Comparison of ENCODE assay signal across 13 cellular contexts in the genomic region with DNA sequence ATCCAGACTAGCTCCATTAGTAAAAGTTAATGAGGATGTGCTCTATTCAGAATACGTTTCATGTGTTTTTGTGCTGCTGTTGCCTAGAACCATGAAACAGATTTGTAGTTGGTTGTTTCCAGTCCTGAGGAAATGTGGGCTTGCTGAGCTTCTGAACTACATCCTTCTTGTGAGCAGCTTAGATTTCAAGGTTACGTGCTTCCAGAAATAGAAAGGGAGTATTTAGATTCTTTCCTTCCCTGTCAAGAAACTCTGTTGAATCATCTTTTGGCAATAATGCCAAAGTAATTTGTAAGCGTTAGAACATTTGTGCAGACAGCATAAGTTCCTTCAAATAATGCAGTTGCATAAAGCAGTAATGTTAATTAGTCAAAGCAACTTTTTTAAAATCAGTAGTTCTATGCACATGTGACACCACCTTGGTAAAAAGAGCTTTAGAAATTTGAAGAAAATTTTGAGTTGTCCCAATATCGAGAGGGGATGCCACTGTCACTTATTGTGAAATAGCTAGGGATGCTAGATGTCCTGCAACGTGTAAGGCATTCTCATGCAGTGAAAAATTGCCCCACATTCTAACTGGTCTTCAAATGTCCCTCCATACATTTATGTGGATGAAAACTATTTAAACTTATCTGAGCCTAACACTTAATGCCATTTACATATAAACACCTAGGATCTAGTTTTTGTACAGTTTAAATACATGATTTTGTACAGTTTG.
DNase-seq lines count a peak whose midpoint lies in the region; ATAC-seq, FAIRE-seq and TF ChIP-seq lines count a peak whose summit lies in the region.
"Had no signal": no experiment of that assay in that cellular context is flagged by ENCODE, and none has a peak within 500 bp of the region (broad histone marks: within the 10 kb centered on the region; RNA-seq: fewer than 3 reads in every experiment).

No MANE protein-coding gene starts in this region.

- no peaks in the 10 kb centered on the region for H3K9me3 Mint-ChIP-seq in activated CD4-positive, alpha-beta T cell treated with anti-CD3 and anti-CD28 coated beads for 36 hours (ENCODE audit: low read depth)
- no peaks in the 10 kb centered on the region for H3K9me3 Mint-ChIP-seq in activated CD8-positive, alpha-beta T cell treated with anti-CD3 and anti-CD28 coated beads, Interleukin-2, amount 10 ng/mL, durations not matched to agents 7 days and 5 days (ENCODE audit: insufficient read depth)

- CTCF ChIA-PET in activated CD4-positive, alpha-beta T cell treated with anti-CD3 and anti-CD28 coated beads for 36 hours (lab: Charles Lee), result interaction anchor here (0.6 to 2.0 kb wide), 10 partner anchors 9 to 136 kb away, joined by 3 to 8 read pairs (median 4); no protein-coding TSS in a partner anchor
- CTCF ChIA-PET in activated CD8-positive, alpha-beta T cell treated with anti-CD3 and anti-CD28 coated beads, Interleukin-2, amount 10 ng/mL, durations not matched to agents 7 days and 5 days (lab: Charles Lee), result interaction anchor here (1.0 to 3.9 kb wide), 5 partner anchors 9 to 214 kb away, joined by 3 to 14 read pairs (median 4); no protein-coding TSS in a partner anchor

- intact Hi-C loops in pancreas (cut with DNase I), result no loop called here
- intact Hi-C loops in activated CD4-positive, alpha-beta T cell treated with anti-CD3 and anti-CD28 coated beads for 36 hours (cut with DNase I, micrococcal nuclease), result no loop called here

- TF ChIP-seq CTCF in pancreas (IDR thresholded peaks at IDR 0.05), result no peak

- POLR2A ChIA-PET in activated CD4-positive, alpha-beta T cell treated with anti-CD3 and anti-CD28 coated beads for 36 hours (lab: Charles Lee), result no interaction called here
- POLR2A ChIA-PET in activated CD8-positive, alpha-beta T cell treated with anti-CD3 and anti-CD28 coated beads, Interleukin-2, amount 10 ng/mL, durations not matched to agents 7 days and 5 days (lab: Charles Lee), result no interaction called here

- no peaks in the 10 kb centered on the region for H3K27me3 ChIP-seq in pancreas
- H3K27me3 ChIP-seq: colonic mucosa, neutrophil had no signal

- no peaks in the 10 kb centered on the region for H3K9me3 ChIP-seq in pancreas
- H3K9me3 ChIP-seq: colonic mucosa, neutrophil had no signal

- no peak overlapping the region for H3K27ac ChIP-seq in pancreas
- H3K27ac ChIP-seq: colonic mucosa, neutrophil had no signal

- FAIRE-seq in pancreas (lab: Jason Lieb, UNC), result peak; percentile 84

- H3K27me3 Mint-ChIP-seq in activated CD4-positive, alpha-beta T cell treated with anti-CD3 and anti-CD28 coated beads for 36 hours, result no peaks in the 10 kb centered on the region
- no peaks in the 10 kb centered on the region for H3K27me3 Mint-ChIP-seq in activated CD8-positive, alpha-beta T cell treated with anti-CD3 and anti-CD28 coated beads, Interleukin-2, amount 10 ng/mL, durations not matched to agents 7 days and 5 days (ENCODE audit: low read depth)

- DNase-seq in AG20443 (ENCODE audit: low spot score) (peak; percentile 78), RPMI7951 (ENCODE audit: low read depth) (peak; percentile 91), fibroblast of the conjunctiva (ENCODE audit: low read depth) (peak; percentile 79), pancreas (no peak)
- no peak for DNase-seq in activated CD4-positive, alpha-beta T cell treated with anti-CD3 and anti-CD28 coated beads for 36 hours
- DNase-seq in activated CD8-positive, alpha-beta T cell treated with anti-CD3 and anti-CD28 coated beads, Interleukin-2, amount 10 ng/mL, durations not matched to agents 7 days and 5 days, result no peak
- DNase-seq: activated T-cell treated with anti-CD3 and anti-CD28 coated beads, Interleukin-2, amount 50 U/mL, for 48 hours; colonic mucosa; NCI-H2107; trophoblast cell had no signal

- H3K4me3 Mint-ChIP-seq in activated CD4-positive, alpha-beta T cell treated with anti-CD3 and anti-CD28 coated beads for 36 hours, result no peak overlapping the region
- no peak overlapping the region for H3K4me3 Mint-ChIP-seq in activated CD8-positive, alpha-beta T cell treated with anti-CD3 and anti-CD28 coated beads, Interleukin-2, amount 10 ng/mL, durations not matched to agents 7 days and 5 days

- no peak overlapping the region for H3K27ac Mint-ChIP-seq in activated CD4-positive, alpha-beta T cell treated with anti-CD3 and anti-CD28 coated beads for 36 hours
- H3K27ac Mint-ChIP-seq in activated CD8-positive, alpha-beta T cell treated with anti-CD3 and anti-CD28 coated beads, Interleukin-2, amount 10 ng/mL, durations not matched to agents 7 days and 5 days, result no peak overlapping the region

- no peaks in the 10 kb centered on the region for H3K36me3 ChIP-seq in pancreas
- H3K36me3 ChIP-seq: colonic mucosa, neutrophil had no signal

- peaks cover 68% of the 10 kb centered on the region for H3K4me1 Mint-ChIP-seq in activated CD4-positive, alpha-beta T cell treated with anti-CD3 and anti-CD28 coated beads for 36 hours
- peaks cover 34% of the 10 kb centered on the region for H3K4me1 Mint-ChIP-seq in activated CD8-positive, alpha-beta T cell treated with anti-CD3 and anti-CD28 coated beads, Interleukin-2, amount 10 ng/mL, durations not matched to agents 7 days and 5 days (ENCODE audit: low read depth)

- H3K4me3 ChIP-seq in pancreas, result no peak overlapping the region
- H3K4me3 ChIP-seq: colonic mucosa had no signal

- H3K36me3 Mint-ChIP-seq in activated CD4-positive, alpha-beta T cell treated with anti-CD3 and anti-CD28 coated beads for 36 hours (ENCODE audit: low read depth), result no peaks in the 10 kb centered on the region
- no peaks in the 10 kb centered on the region for H3K36me3 Mint-ChIP-seq in activated CD8-positive, alpha-beta T cell treated with anti-CD3 and anti-CD28 coated beads, Interleukin-2, amount 10 ng/mL, durations not matched to agents 7 days and 5 days (ENCODE audit: low read depth)

- ATAC-seq in pancreas (no peak), GM18873 (IDR thresholded peaks at IDR 0.05; ENCODE audit: low FRiP score, unreplicated experiment) (no peak)
- no peak for ATAC-seq in activated CD4-positive, alpha-beta T cell treated with anti-CD3 and anti-CD28 coated beads for 36 hours
- no peak for ATAC-seq in activated CD8-positive, alpha-beta T cell treated with anti-CD3 and anti-CD28 coated beads, Interleukin-2, amount 10 ng/mL, durations not matched to agents 7 days and 5 days
- no peak for ATAC-seq in activated CD4-positive, CD25-positive, alpha-beta regulatory T cell treated with anti-CD3 and anti-CD28 coated beads, Interleukin-2, amount 50 U/mL, for 24 hours

- WGBS in pancreas, 2 donors, result 76 to 85% methylated on average over 5 of the region's 5 CpGs

- H3K4me1 ChIP-seq in pancreas, result peaks cover 0 to 4% (median 0%) of the 10 kb centered on the region in 3 donors
- H3K4me1 ChIP-seq: colonic mucosa had no signal

Comparison
In these comparisons a context has a peak if more than half of its experiments do, and no peak if none do; other contexts are left out.
1. DNase-seq: peak in AG20443 (single experiment), RPMI7951 (single experiment) and fibroblast of the conjunctiva (single experiment); none in pancreas (0 of 6), activated CD4-positive, alpha-beta T cell treated with anti-CD3 and anti-CD28 coated beads for 36 hours (single experiment) and activated CD8-positive, alpha-beta T cell treated with anti-CD3 and anti-CD28 coated beads, Interleukin-2, amount 10 ng/mL, durations not matched to agents 7 days and 5 days (single experiment).